8 cellular contexts compared by ENCODE assay signal in genomic region chr7:147428075-147428474, GRCh38.
"Had no signal": no experiment of that assay in that cellular context is flagged by ENCODE, and none has a peak within 500 bp of the region (broad histone marks: within the 10 kb centered on the region; RNA-seq: fewer than 3 reads in every experiment).

No MANE protein-coding gene starts in this region.

- ATAC-seq: GM12878 had no signal

- DNase-seq: GDM1, GF-D8 had no signal

- FAIRE-seq: G401.6, GM12878, GM12891, GM12892, GM18507, GM19239 had no signal

- H3K4me3 ChIP-seq: GM12878 had no signal
